ENCODE assay signal across 8 cellular contexts in the genomic region with DNA sequence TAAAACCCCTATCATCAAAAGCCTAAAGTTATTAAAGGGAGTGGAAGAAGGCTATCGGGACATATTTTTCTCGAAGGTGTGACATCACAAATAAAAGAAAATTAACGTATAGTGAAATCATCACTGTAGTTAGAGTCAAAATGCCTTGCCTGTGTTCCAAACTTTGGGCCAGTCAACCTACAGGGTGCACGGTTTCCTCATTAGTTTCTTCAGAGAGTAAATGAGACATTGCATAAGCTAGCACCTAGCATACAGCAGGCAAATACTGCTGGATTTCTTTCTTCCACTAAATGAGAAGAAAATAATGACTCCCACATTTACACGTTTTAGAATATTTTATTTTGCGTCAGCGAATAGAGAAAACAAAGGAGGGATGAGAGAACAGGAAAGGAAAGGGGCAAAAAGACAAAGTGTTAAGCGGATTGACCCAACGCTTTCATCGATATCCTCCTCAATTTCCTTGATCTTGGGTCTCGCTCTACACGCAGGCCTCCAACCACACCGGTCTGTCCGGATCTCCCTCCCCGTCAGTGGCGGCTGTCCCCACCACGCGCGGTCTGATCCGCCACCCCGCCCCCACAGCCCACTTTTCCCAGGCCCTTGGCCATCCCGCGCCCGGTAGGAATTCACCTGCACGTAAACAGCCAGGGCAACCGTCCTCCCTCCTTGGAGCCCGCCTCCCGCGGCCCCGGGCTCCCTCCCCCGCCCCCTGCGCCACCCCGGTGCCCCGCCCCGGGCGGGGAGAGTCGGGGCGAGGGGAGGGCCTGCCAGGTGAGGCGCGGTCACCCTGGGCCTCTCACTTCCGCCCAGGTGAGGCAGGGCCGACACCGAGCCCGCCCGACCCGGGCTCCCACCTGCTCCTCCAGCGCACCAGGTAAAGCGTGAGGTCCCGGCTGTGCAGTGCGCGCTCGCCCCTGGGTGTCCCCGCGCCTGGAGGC. TPM values are rescaled to one million over a fixed set of nuclear protein-coding genes. Genes with fewer than 3 reads are reported as not detected.
DNase-seq lines count a peak whose midpoint lies in the region; ATAC-seq, FAIRE-seq and TF ChIP-seq lines count a peak whose summit lies in the region.

A gene with protein sequence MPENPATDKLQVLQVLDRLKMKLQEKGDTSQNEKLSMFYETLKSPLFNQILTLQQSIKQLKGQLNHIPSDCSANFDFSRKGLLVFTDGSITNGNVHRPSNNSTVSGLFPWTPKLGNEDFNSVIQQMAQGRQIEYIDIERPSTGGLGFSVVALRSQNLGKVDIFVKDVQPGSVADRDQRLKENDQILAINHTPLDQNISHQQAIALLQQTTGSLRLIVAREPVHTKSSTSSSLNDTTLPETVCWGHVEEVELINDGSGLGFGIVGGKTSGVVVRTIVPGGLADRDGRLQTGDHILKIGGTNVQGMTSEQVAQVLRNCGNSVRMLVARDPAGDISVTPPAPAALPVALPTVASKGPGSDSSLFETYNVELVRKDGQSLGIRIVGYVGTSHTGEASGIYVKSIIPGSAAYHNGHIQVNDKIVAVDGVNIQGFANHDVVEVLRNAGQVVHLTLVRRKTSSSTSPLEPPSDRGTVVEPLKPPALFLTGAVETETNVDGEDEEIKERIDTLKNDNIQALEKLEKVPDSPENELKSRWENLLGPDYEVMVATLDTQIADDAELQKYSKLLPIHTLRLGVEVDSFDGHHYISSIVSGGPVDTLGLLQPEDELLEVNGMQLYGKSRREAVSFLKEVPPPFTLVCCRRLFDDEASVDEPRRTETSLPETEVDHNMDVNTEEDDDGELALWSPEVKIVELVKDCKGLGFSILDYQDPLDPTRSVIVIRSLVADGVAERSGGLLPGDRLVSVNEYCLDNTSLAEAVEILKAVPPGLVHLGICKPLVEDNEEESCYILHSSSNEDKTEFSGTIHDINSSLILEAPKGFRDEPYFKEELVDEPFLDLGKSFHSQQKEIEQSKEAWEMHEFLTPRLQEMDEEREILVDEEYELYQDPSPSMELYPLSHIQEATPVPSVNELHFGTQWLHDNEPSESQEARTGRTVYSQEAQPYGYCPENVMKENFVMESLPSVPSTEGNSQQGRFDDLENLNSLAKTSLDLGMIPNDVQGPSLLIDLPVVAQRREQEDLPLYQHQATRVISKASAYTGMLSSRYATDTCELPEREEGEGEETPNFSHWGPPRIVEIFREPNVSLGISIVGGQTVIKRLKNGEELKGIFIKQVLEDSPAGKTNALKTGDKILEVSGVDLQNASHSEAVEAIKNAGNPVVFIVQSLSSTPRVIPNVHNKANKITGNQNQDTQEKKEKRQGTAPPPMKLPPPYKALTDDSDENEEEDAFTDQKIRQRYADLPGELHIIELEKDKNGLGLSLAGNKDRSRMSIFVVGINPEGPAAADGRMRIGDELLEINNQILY (N-terminal part only) (plus strand): TSS at position 799 of the 938 bp plus-strand sequence. CDS start 20,413 bp downstream, outside the sequence.

- H3K36me3 ChIP-seq in HCT116 (ENCODE audit: control insufficient read depth in 1 of 2, insufficient read depth in 2 of 2, low read length in 2 of 2) (no peaks in the 10 kb centered on the region), duodenal mucosa (ENCODE audit: control insufficient read depth in 1 of 2, insufficient read depth in 2 of 2, low read length in 2 of 2) (no peaks in the 10 kb centered on the region), mesenchymal stem cell (ENCODE audit: control insufficient read depth in 1 of 2, insufficient read depth in 2 of 2, low read depth in 1 of 2, low read length in 2 of 2) (no peaks in the 10 kb centered on the region)

- H4K20me1 ChIP-seq in HCT116 (ENCODE audit: insufficient read depth) = no peaks in the 10 kb centered on the region

- H3K4me1 ChIP-seq in HCT116 (ENCODE audit: control insufficient read depth in 1 of 2, insufficient read depth in 2 of 2, low read length in 2 of 2) (peaks cover 17 to 36% of the 10 kb centered on the region in 2 experiments; a peak in 3 of 4 replicates), duodenal mucosa (ENCODE audit: control insufficient read depth in 1 of 2, insufficient read depth in 2 of 2, low read length in 2 of 2) (peaks cover 10 to 20% of the 10 kb centered on the region in 2 donors), mesenchymal stem cell (ENCODE audit: control insufficient read depth, insufficient read depth, low read depth, low read length) (peaks cover 6% of the 10 kb centered on the region)

- RAD21 ChIA-PET in HCT116 (lab: Charles Lee; ENCODE audit: low non-redundant PET in 1 of 2, low total read pairs in 2 of 2, uncharacterized antibody in 2 of 2, unreplicated experiment in 2 of 2) = no interaction called here

- TF ChIP-seq RAD21 in HCT116 (IDR thresholded peaks at IDR 0.05; ENCODE audit: low read depth) = peak; percentile 5; the same call in 1 of the 2 replicates

- H2BK15ac ChIP-seq in mesenchymal stem cell (ENCODE audit: low read depth, poor library complexity, severe bottlenecking) = peak within 1 kb of the TSS; percentile 96

- DNase-seq in GM12892 (ENCODE audit: insufficient read length) = peak; percentile 71
- DNase-seq in HCT116 (ENCODE audit: low read depth, low spot score) = peak; percentile 62
- DNase-seq in NCI-H146 treated with DMSO at 0.1 percent for 48 hours (lab: John Stamatoyannopoulos, UW; ENCODE audit: unreplicated experiment) = peak; percentile 74
- peak; percentile 61 for DNase-seq in activated CD4-positive, alpha-beta T cell treated with anti-CD3 and anti-CD28 coated beads, Interleukin-2, amount 50 U/mL, for 1 hour
- no peak for DNase-seq in mesenchymal stem cell
- peak; percentile 62 for DNase-seq in stimulated activated CD8-positive, alpha-beta memory T cell treated with anti-CD3 and anti-CD28 coated beads, Interleukin-12 subunit alpha, Interleukin-12 subunit beta, amount 100 ng/mL, for 4 hours (ENCODE audit: low read depth)
- no peak for DNase-seq in HuH-7.5 (ENCODE audit: low spot score)

- peak within 1 kb of the TSS; percentile 83 for H3K9ac ChIP-seq in HCT116 (ENCODE audit: low read length)
- peak within 1 kb of the TSS; percentile 85 to 87 for H3K9ac ChIP-seq in duodenal mucosa (ENCODE audit: low read depth in 1 of 2, low read length in 2 of 2)
- H3K9ac ChIP-seq in mesenchymal stem cell (ENCODE audit: low read length) = peak within 1 kb of the TSS; percentile 97

- no peak within 1 kb of the TSS for H2BK5ac ChIP-seq in mesenchymal stem cell (ENCODE audit: low read depth, low read length, poor library complexity, severe bottlenecking)

- no peak within 1 kb of the TSS for H3K23ac ChIP-seq in mesenchymal stem cell (ENCODE audit: low read length in 2 of 2)

- H3K79me2 ChIP-seq in HCT116 (ENCODE audit: insufficient read depth, low read length) = peaks cover 34% of the 10 kb centered on the region

- CTCF ChIA-PET in HCT116 (lab: Charles Lee) = no interaction called here

- H3K27me3 ChIP-seq in HCT116 (ENCODE audit: insufficient read depth, low read length) (no peaks in the 10 kb centered on the region), duodenal mucosa (ENCODE audit: control insufficient read depth in 1 of 2, insufficient read depth in 2 of 2, low read length in 2 of 2) (no peaks in the 10 kb centered on the region), mesenchymal stem cell (ENCODE audit: control insufficient read depth in 1 of 2, insufficient read depth in 1 of 2, low read length in 2 of 2) (no peaks in the 10 kb centered on the region)

- H3K79me1 ChIP-seq in mesenchymal stem cell (replicated peaks; ENCODE audit: low read length, poor library complexity, severe bottlenecking) = peaks cover 13% of the 10 kb centered on the region

- TSS peak; percentile 98 for BruUV-seq in HCT116 (replicated peaks; lab: Mats Ljungman, UMichigan)

- peak within 1 kb of the TSS; percentile 82 to 92 for H3K4me3 ChIP-seq in HCT116 (replicated peaks in 1 of 2; ENCODE audit: low read depth in 1 of 2, low read length in 2 of 2)
- H3K4me3 ChIP-seq in duodenal mucosa (ENCODE audit: low read depth in 1 of 2, low read length in 2 of 2) = peak within 1 kb of the TSS; percentile 83 to 85
- peak within 1 kb of the TSS; percentile 85 to 93 for H3K4me3 ChIP-seq in mesenchymal stem cell (ENCODE audit: insufficient read depth in 1 of 2, low read depth in 1 of 2, low read length in 2 of 2)

- H3K4me2 ChIP-seq in HCT116 (ENCODE audit: low read length) (peak within 1 kb of the TSS; percentile 79), mesenchymal stem cell (ENCODE audit: low read length, poor library complexity, severe bottlenecking) (peak within 1 kb of the TSS; percentile 75)

- POLR2A ChIA-PET in HCT116 (lab: Charles Lee) = interaction anchor here (2.4 kb wide), 1 partner anchor 12 kb away, joined by 6 read pairs; no protein-coding TSS in a partner anchor

- FAIRE-seq in GM12892 (lab: Jason Lieb, UNC) = no peak

- H2AK5ac ChIP-seq in mesenchymal stem cell (ENCODE audit: low read length, severe bottlenecking) = no peak within 1 kb of the TSS

- intact Hi-C loops in HCT116 (cut with micrococcal nuclease) = no loop called here

- peak; percentile 31; the same call in 1 of the 2 replicates for TF ChIP-seq POLR2A in GM12892 (IDR thresholded peaks at IDR 0.05; ENCODE audit: low read depth, low read length)
- no peak for TF ChIP-seq POLR2A in HCT116 (IDR thresholded peaks at IDR 0.05; ENCODE audit: borderline replicate concordance, extremely low read depth, insufficient read depth, insufficient read length)

- peak within 1 kb of the TSS; percentile 34 for H4K91ac ChIP-seq in mesenchymal stem cell (ENCODE audit: low read length)

- TF ChIP-seq CTCF in HCT116 (IDR thresholded peaks at IDR 0.05 in 2 of 3, conservative IDR thresholded peaks at IDR 0.05 in 1 of 3; ENCODE audit: borderline replicate concordance in 1 of 3, insufficient read depth in 1 of 3, low read depth in 2 of 3, low read length in 2 of 3) = no peak

- peak; percentile 89 for ATAC-seq in HCT116

- no peaks in the 10 kb centered on the region for H3K9me2 ChIP-seq in HCT116 (ENCODE audit: insufficient read depth)

- H3K27ac ChIP-seq in HCT116 (ENCODE audit: low read depth, low read length) (peak within 1 kb of the TSS; percentile 91), duodenal mucosa (ENCODE audit: low read depth, low read length) (peak within 1 kb of the TSS; percentile 92), mesenchymal stem cell (ENCODE audit: low read length, poor library complexity, severe bottlenecking) (peak within 1 kb of the TSS; percentile 36)

- H3K14ac ChIP-seq in mesenchymal stem cell (ENCODE audit: low read length in 2 of 2) = peak within 1 kb of the TSS in 1 of 2 experiments; percentile 46

- H3K18ac ChIP-seq in mesenchymal stem cell (ENCODE audit: low read depth in 1 of 2, low read length in 2 of 2) = peak within 1 kb of the TSS; percentile 62 to 77

- H2AFZ ChIP-seq in HCT116 (ENCODE audit: low read depth, low read length, poor library complexity, severe bottlenecking) = no peak within 1 kb of the TSS
- peak within 1 kb of the TSS; percentile 91 for H2AFZ ChIP-seq in mesenchymal stem cell (ENCODE audit: low read depth, low read length)

- no peaks in the 10 kb centered on the region for H3K9me3 ChIP-seq in HCT116 (ENCODE audit: control insufficient read depth in 1 of 2, insufficient read depth in 1 of 2, low read depth in 1 of 2, low read length in 2 of 2)
- H3K9me3 ChIP-seq in duodenal mucosa (ENCODE audit: control insufficient read depth in 1 of 2, low read length in 2 of 2) = no peaks in the 10 kb centered on the region
- no peaks in the 10 kb centered on the region for H3K9me3 ChIP-seq in mesenchymal stem cell (ENCODE audit: control insufficient read depth, low read length)

- peak within 1 kb of the TSS; percentile 54 for H4K8ac ChIP-seq in mesenchymal stem cell (ENCODE audit: low read length)

- peak within 1 kb of the TSS in 1 of 2 experiments; percentile 42 for H2BK12ac ChIP-seq in mesenchymal stem cell (ENCODE audit: low read length in 2 of 2)

- peak within 1 kb of the TSS in 1 of 2 experiments; percentile 84 for H3K4ac ChIP-seq in mesenchymal stem cell (ENCODE audit: low read depth in 1 of 2, low read length in 2 of 2)

- 10% methylated on average over 41 of the region's 54 CpGs for WGBS in mesenchymal stem cell

- peak within 1 kb of the TSS; percentile 79 for H2BK120ac ChIP-seq in mesenchymal stem cell (ENCODE audit: low read depth, low read length)

RNA-seq across cellular contexts. Expression of the gene that starts here (rescaled TPM):
- polyA plus RNA-seq in GM12892 (2012; ENCODE audit: missing spikeins) = 3.6 TPM
- 48.8 TPM for total RNA-seq in HCT116 (2021; ENCODE audit: unreplicated experiment)
- 29.0 and 30.8 TPM in 2 replicates for polyA plus RNA-seq in HCT116 (2012)
- 0.95 TPM for polyA plus RNA-seq in mesenchymal stem cell (2013, experiment 1 of 2)
- 1.1 TPM for polyA plus RNA-seq in mesenchymal stem cell (2013, experiment 2 of 2)

Comparison
In these comparisons a context has a peak if more than half of its experiments do, and no peak if none do; other contexts are left out.
1. DNase-seq: peak in GM12892 (single experiment), HCT116 (single experiment), NCI-H146 treated with DMSO at 0.1 percent for 48 hours (single experiment), activated CD4-positive, alpha-beta T cell treated with anti-CD3 and anti-CD28 coated beads, Interleukin-2, amount 50 U/mL, for 1 hour (single experiment) and stimulated activated CD8-positive, alpha-beta memory T cell treated with anti-CD3 and anti-CD28 coated beads, Interleukin-12 subunit alpha, Interleukin-12 subunit beta, amount 100 ng/mL, for 4 hours (single experiment); none in mesenchymal stem cell (single experiment) and HuH-7.5 (single experiment).
2. H3K27ac ChIP-seq: peak in every context shown above with its lines; median percentile 92 in duodenal mucosa; 91 in HCT116; 36 in mesenchymal stem cell.
3. Peak in every context shown above with its lines, with median percentiles within 50 percentile points of each other: H3K4me3 ChIP-seq and H3K9ac ChIP-seq.